ENCODE assay signal across 1 cellular context in genomic region chr16:11052080-11052808, GRCh38.
TF ChIP-seq lines count a peak whose summit lies in the region.

No MANE protein-coding gene starts in this region.

TF ChIP-seq in GM12878, 131 proteins besides CTCF, POLR2A, EP300 and RAD21 (continued from another document):
- no peak for TF ChIP-seq HSF1 (IDR thresholded peaks at IDR 0.05; ENCODE audit: low read depth, low read length)
- no peak for TF ChIP-seq IRF5 (IDR thresholded peaks at IDR 0.05; ENCODE audit: borderline replicate concordance)
- TF ChIP-seq CREM (IDR thresholded peaks at IDR 0.05; ENCODE audit: low read depth) = peak; percentile 10; the same call in 1 of the 2 replicates
- no peak for TF ChIP-seq SREBF2 (IDR thresholded peaks at IDR 0.05; ENCODE audit: low read length)
- TF ChIP-seq RELB (IDR thresholded peaks at IDR 0.05; ENCODE audit: low read depth) = no peak
- no peak for TF ChIP-seq BMI1 (IDR thresholded peaks at IDR 0.05; ENCODE audit: borderline replicate concordance)
- TF ChIP-seq NFXL1 (IDR thresholded peaks at IDR 0.05; ENCODE audit: borderline replicate concordance) = no peak
